In genomic region chr4:30716158-30716557, GRCh38 we compare ENCODE assay signal across 8 cellular contexts. TPM values are rescaled to one million over a fixed set of nuclear protein-coding genes. Genes with fewer than 3 reads are reported as not detected.
A peak's percentile ranks its signal among the peaks of the same experiment; 100 is the strongest.
DNase-seq lines count a peak whose midpoint lies in the region; ATAC-seq and TF ChIP-seq lines count a peak whose summit lies in the region.

No MANE protein-coding gene starts in this region.

- DNase-seq in heart left ventricle = no peak
- DNase-seq in left ventricle myocardium superior = no peak
- peak; percentile 59 for DNase-seq in NCI-H748 treated with DMSO at 0.1 percent for 48 hours (lab: John Stamatoyannopoulos, UW)
- DNase-seq in dorsolateral prefrontal cortex = no peak
- DNase-seq in activated effector memory CD4-positive, alpha-beta T cell treated with anti-CD3 and anti-CD28 coated beads, Interleukin-2, amount 50 U/mL, for 16 hours = no peak
- no peak for DNase-seq in activated CD8-positive, alpha-beta memory T cell treated with anti-CD3 and anti-CD28 coated beads, Interleukin-2, amount 50 U/mL, for 48 hours

- peaks cover 3% of the 10 kb centered on the region for H3K36me3 Mint-ChIP-seq in nephron (ENCODE audit: low read depth)

- H3K4me1 ChIP-seq in heart left ventricle = peaks cover 0 to 37% (median 8%) of the 10 kb centered on the region in 12 donors

- H3K36me3 ChIP-seq in heart left ventricle = no peaks in the 10 kb centered on the region

- H3K27me3 Mint-ChIP-seq in nephron (ENCODE audit: low read depth) = peaks cover 8% of the 10 kb centered on the region

- no peak for TF ChIP-seq POLR2A in heart left ventricle (IDR thresholded peaks at IDR 0.05)

- intact Hi-C loops in heart left ventricle (cut with DNase I) (loop anchor here in 7 of 10 donors (10.0 kb wide), 3 partner anchors 649 to 959 kb away; no protein-coding TSS in a partner anchor), left ventricle myocardium superior (cut with micrococcal nuclease) (no loop called here), dorsolateral prefrontal cortex (cut with DNase I) (no loop called here)

- H3K4me1 Mint-ChIP-seq in nephron = peaks cover 9% of the 10 kb centered on the region

- ATAC-seq in heart left ventricle (no peak), left ventricle myocardium superior (no peak), HG03432 (IDR thresholded peaks at IDR 0.05; ENCODE audit: unreplicated experiment) (no peak)

- H3K4me3 Mint-ChIP-seq in nephron = peak overlapping the region; percentile 88 to 98 (median 92)

- H3K9me3 Mint-ChIP-seq in nephron = peaks cover 2% of the 10 kb centered on the region

- H3K9me3 ChIP-seq in heart left ventricle = no peaks in the 10 kb centered on the region

- WGBS in heart left ventricle, 4 donors = 4 to 5% (median 4%) methylated on average over 6 of the region's 6 CpGs

- TF ChIP-seq CTCF in heart left ventricle (IDR thresholded peaks at IDR 0.05) = peak in 10 of 12 donors; percentile 21 to 60 (median 31)
- peak in 55 of 56 donors; percentile 29 to 73 (median 56) for TF ChIP-seq CTCF in dorsolateral prefrontal cortex (IDR thresholded peaks at IDR 0.05 in 54 of 56, conservative IDR thresholded peaks at IDR 0.05 in 2 of 56; ENCODE audit: low read depth in 1 of 56, partially characterized antibody in 56 of 56)
- peak; percentile 51 to 68 (median 56) for TF ChIP-seq CTCF in nephron (IDR thresholded peaks at IDR 0.05; ENCODE audit: unreplicated experiment in 3 of 3)

- H3K27ac ChIP-seq in heart left ventricle = peak overlapping the region in 2 of 12 donors; percentile 7 to 18
- peak overlapping the region in 37 of 59 donors; percentile 3 to 93 (median 47) for H3K27ac ChIP-seq in dorsolateral prefrontal cortex

- H3K27ac Mint-ChIP-seq in nephron = peak overlapping the region; percentile 90 to 93 (median 92)

- H3K27me3 ChIP-seq in heart left ventricle = peaks cover 0 to 38% (median 0%) of the 10 kb centered on the region in 9 donors
- H3K27me3 ChIP-seq in dorsolateral prefrontal cortex = peaks cover 0 to 7% (median 0%) of the 10 kb centered on the region in 45 donors

- H3K4me3 ChIP-seq in heart left ventricle (peak overlapping the region in 9 of 12 donors; percentile 57 to 78 (median 66)), dorsolateral prefrontal cortex (peak overlapping the region; percentile 28 to 87 (median 73))

RNA-seq across cellular contexts. Expression of gene PCDH7, which starts 4.0 kb away (rescaled TPM):
- total RNA-seq in heart left ventricle (100 to 1,000 TPM in 5 of 9 donors, 10 to 100 TPM in 4; 51.4 to 166 (median 107) TPM), left ventricle myocardium superior (53.4 TPM), dorsolateral prefrontal cortex (100 to 1,000 TPM in 86 of 120 experiments, 10 to 100 TPM in 34; 44.9 to 164 (median 112) TPM)
- polyA plus RNA-seq in heart left ventricle = 10 to 100 TPM in 1 of 2 donors, 1 to 10 TPM in 1; 9.4 to 39.8 TPM

Comparison
In these comparisons a context has a peak if more than half of its experiments do, and no peak if none do; other contexts are left out.
1. intact Hi-C loops: an anchor here in heart left ventricle (10.0 kb wide); none called in left ventricle myocardium superior and dorsolateral prefrontal cortex.